8 cellular contexts compared by ENCODE assay signal in the genomic region with DNA sequence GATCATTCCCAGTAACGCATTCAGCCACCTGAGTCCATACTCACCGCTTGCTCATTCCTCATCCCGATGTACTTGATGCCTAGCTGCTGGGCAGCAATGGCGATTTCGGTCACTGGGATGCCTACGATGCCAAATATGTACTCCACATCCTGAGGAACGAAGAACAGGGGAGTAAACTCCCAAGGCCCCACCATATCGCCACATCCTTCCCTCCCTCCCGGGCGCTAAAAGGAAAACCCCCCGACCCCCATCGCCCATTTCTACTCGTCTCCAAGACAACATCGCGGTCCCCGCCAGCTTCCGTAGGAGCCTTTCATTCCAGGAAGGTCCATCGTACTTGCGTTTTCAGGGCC. TPM values are rescaled to one million over a fixed set of nuclear protein-coding genes. Genes with fewer than 3 reads are reported as not detected.
DNase-seq lines count a peak whose midpoint lies in the region; ATAC-seq and FAIRE-seq lines count a peak whose summit lies in the region.

No MANE protein-coding gene starts in this region.

- peaks cover 3% of the 10 kb centered on the region for H3K36me3 ChIP-seq in iPS-15b (ENCODE audit: control insufficient read depth, insufficient read depth, low read length)

- peak overlapping the region; percentile 94 for H3K4me3 ChIP-seq in iPS-15b (ENCODE audit: low read depth, low read length)

- FAIRE-seq in GM19239 (lab: Jason Lieb, UNC), result no peak

- intact Hi-C loops in activated T-helper 1 cell treated with anti-CD3 and anti-CD28 coated beads, Interleukin-12 subunit alpha, Interleukin-12 subunit beta, Interleukin-2, Interleukin-4 antibody, amounts not matched to agents 30 ng/mL and 10 ng/mL and 1 ng/mL, durations not matched to agents 14 hours and 24 hours and 36 hours (cut with micrococcal nuclease), result loop anchor here (1.0 to 10.0 kb wide), 20 partner anchors 29 to 1424 kb away; partner anchors contain the start of genes ANKRD28, CAPN7, CCDC174 and DPH3

- ATAC-seq in GM19328 (IDR thresholded peaks at IDR 0.05; ENCODE audit: unreplicated experiment) (peak; percentile 7), HG03045 (IDR thresholded peaks at IDR 0.05; ENCODE audit: unreplicated experiment) (peak; percentile 6)
- peak; percentile 28 for ATAC-seq in stimulated activated naive CD8-positive, alpha-beta T cell treated with anti-CD3 and anti-CD28 coated beads, Interleukin-15, amount 100 ng/mL, for 72 hours

- peaks cover 6% of the 10 kb centered on the region for H3K9me3 Mint-ChIP-seq in activated T-helper 1 cell treated with anti-CD3 and anti-CD28 coated beads, Interleukin-12 subunit alpha, Interleukin-12 subunit beta, Interleukin-2, Interleukin-4 antibody, amounts not matched to agents 30 ng/mL and 10 ng/mL and 1 ng/mL, durations not matched to agents 14 hours and 24 hours and 36 hours
- peaks cover 7 to 13% of the 10 kb centered on the region in 2 donors for H3K9me3 Mint-ChIP-seq in stimulated activated naive CD8-positive, alpha-beta T cell treated with anti-CD3 and anti-CD28 coated beads, Interleukin-15, amount 100 ng/mL, for 72 hours

- no peaks in the 10 kb centered on the region for H3K27me3 Mint-ChIP-seq in activated T-helper 1 cell treated with anti-CD3 and anti-CD28 coated beads, Interleukin-12 subunit alpha, Interleukin-12 subunit beta, Interleukin-2, Interleukin-4 antibody, amounts not matched to agents 30 ng/mL and 10 ng/mL and 1 ng/mL, durations not matched to agents 14 hours and 24 hours and 36 hours (ENCODE audit: insufficient read depth)
- no peaks in the 10 kb centered on the region for H3K27me3 Mint-ChIP-seq in stimulated activated naive CD8-positive, alpha-beta T cell treated with anti-CD3 and anti-CD28 coated beads, Interleukin-15, amount 100 ng/mL, for 72 hours

- H3K9ac ChIP-seq in iPS-15b (ENCODE audit: low read depth, low read length), result peak overlapping the region; percentile 57

- H3K27ac Mint-ChIP-seq in activated T-helper 1 cell treated with anti-CD3 and anti-CD28 coated beads, Interleukin-12 subunit alpha, Interleukin-12 subunit beta, Interleukin-2, Interleukin-4 antibody, amounts not matched to agents 30 ng/mL and 10 ng/mL and 1 ng/mL, durations not matched to agents 14 hours and 24 hours and 36 hours, result peak overlapping the region; percentile 99
- peak overlapping the region; percentile 98 to 99 for H3K27ac Mint-ChIP-seq in stimulated activated naive CD8-positive, alpha-beta T cell treated with anti-CD3 and anti-CD28 coated beads, Interleukin-15, amount 100 ng/mL, for 72 hours

- H3K27me3 ChIP-seq in iPS-15b (ENCODE audit: control insufficient read depth, insufficient read depth, low read length), result no peaks in the 10 kb centered on the region

- no peaks in the 10 kb centered on the region for H3K9me3 ChIP-seq in iPS-15b (ENCODE audit: control insufficient read depth, insufficient read depth, low read length)

- no peaks in the 10 kb centered on the region for H3K4me1 ChIP-seq in iPS-15b (ENCODE audit: control insufficient read depth, insufficient read depth, low read length)

- peaks cover 27% of the 10 kb centered on the region for H3K36me3 Mint-ChIP-seq in activated T-helper 1 cell treated with anti-CD3 and anti-CD28 coated beads, Interleukin-12 subunit alpha, Interleukin-12 subunit beta, Interleukin-2, Interleukin-4 antibody, amounts not matched to agents 30 ng/mL and 10 ng/mL and 1 ng/mL, durations not matched to agents 14 hours and 24 hours and 36 hours (ENCODE audit: low read depth)

- peak overlapping the region; percentile 99 for H3K4me3 Mint-ChIP-seq in activated T-helper 1 cell treated with anti-CD3 and anti-CD28 coated beads, Interleukin-12 subunit alpha, Interleukin-12 subunit beta, Interleukin-2, Interleukin-4 antibody, amounts not matched to agents 30 ng/mL and 10 ng/mL and 1 ng/mL, durations not matched to agents 14 hours and 24 hours and 36 hours
- peak overlapping the region; percentile 99 to 100 for H3K4me3 Mint-ChIP-seq in stimulated activated naive CD8-positive, alpha-beta T cell treated with anti-CD3 and anti-CD28 coated beads, Interleukin-15, amount 100 ng/mL, for 72 hours

- peaks cover 51% of the 10 kb centered on the region for H3K4me1 Mint-ChIP-seq in activated T-helper 1 cell treated with anti-CD3 and anti-CD28 coated beads, Interleukin-12 subunit alpha, Interleukin-12 subunit beta, Interleukin-2, Interleukin-4 antibody, amounts not matched to agents 30 ng/mL and 10 ng/mL and 1 ng/mL, durations not matched to agents 14 hours and 24 hours and 36 hours (ENCODE audit: low read depth)
- H3K4me1 Mint-ChIP-seq in stimulated activated naive CD8-positive, alpha-beta T cell treated with anti-CD3 and anti-CD28 coated beads, Interleukin-15, amount 100 ng/mL, for 72 hours, result peaks cover 52% of the 10 kb centered on the region

- no peak for DNase-seq in activated T-helper 1 cell treated with anti-CD3 and anti-CD28 coated beads, Interleukin-12 subunit alpha, Interleukin-12 subunit beta, Interleukin-2, Interleukin-4 antibody, amounts not matched to agents 30 ng/mL and 10 ng/mL and 1 ng/mL, durations not matched to agents 14 hours and 24 hours and 36 hours (ENCODE audit: low spot score)
- DNase-seq in stimulated activated naive CD8-positive, alpha-beta T cell treated with anti-CD3 and anti-CD28 coated beads, Interleukin-15, amount 100 ng/mL, for 72 hours, result no peak
- no peak for DNase-seq in SK-N-DZ (ENCODE audit: low spot score)
- DNase-seq in pons (ENCODE audit: low spot score), result no peak
- DNase-seq in GM19239 (ENCODE audit: insufficient read length, low spot score), result no peak

RNA-seq across cellular contexts. Expression of gene HACL1, which starts 0.3 kb away (rescaled TPM):
- 21.4 and 24.8 TPM in 2 replicates for total RNA-seq in activated T-helper 1 cell treated with anti-CD3 and anti-CD28 coated beads, Interleukin-12 subunit alpha, Interleukin-12 subunit beta, Interleukin-2, Interleukin-4 antibody, amounts not matched to agents 30 ng/mL and 10 ng/mL and 1 ng/mL, durations not matched to agents 14 hours and 24 hours and 36 hours
- polyA plus RNA-seq in SK-N-DZ (2014; cell fraction: cytosol; rRNA removed), result 54.7 and 56.8 TPM in 2 replicates
- polyA plus RNA-seq in SK-N-DZ (2014; cell fraction: nucleus; rRNA removed), result 34.1 and 50.7 TPM in 2 replicates

RNA-seq across cellular contexts. Expression of gene BTD, which starts 0.5 kb away (rescaled TPM):
- 2.6 and 3.5 TPM in 2 replicates for total RNA-seq in activated T-helper 1 cell treated with anti-CD3 and anti-CD28 coated beads, Interleukin-12 subunit alpha, Interleukin-12 subunit beta, Interleukin-2, Interleukin-4 antibody, amounts not matched to agents 30 ng/mL and 10 ng/mL and 1 ng/mL, durations not matched to agents 14 hours and 24 hours and 36 hours
- polyA plus RNA-seq in SK-N-DZ (2014; cell fraction: cytosol; rRNA removed), result 8.8 and 12.4 TPM in 2 replicates
- 7.5 and 16.8 TPM in 2 replicates for polyA plus RNA-seq in SK-N-DZ (2014; cell fraction: nucleus; rRNA removed)
